8 cellular contexts compared by ENCODE assay signal in genomic region chr4:143185253-143186107, GRCh38. TPM values are rescaled to one million over a fixed set of nuclear protein-coding genes. Genes with fewer than 3 reads are reported as not detected.
DNase-seq lines count a peak whose midpoint lies in the region; ATAC-seq, FAIRE-seq and TF ChIP-seq lines count a peak whose summit lies in the region.

No MANE protein-coding gene starts in this region.

- no peak for TF ChIP-seq POLR2A in H54 (IDR thresholded peaks at IDR 0.05; ENCODE audit: low read depth, low read length)

- H3K27me3 ChIP-seq in AG04450 (ENCODE audit: control insufficient read depth, insufficient read depth, low read length) (no peaks in the 10 kb centered on the region), RWPE2 (ENCODE audit: insufficient read depth, poor library complexity, severe bottlenecking) (no peaks in the 10 kb centered on the region), dorsolateral prefrontal cortex (no peaks in the 10 kb centered on the region), tibial artery (no peaks in the 10 kb centered on the region)

- H3K9me3 ChIP-seq in AG04450 (ENCODE audit: control insufficient read depth, insufficient read depth, low read length) (no peaks in the 10 kb centered on the region; the same call in 1 of the 2 replicates), RWPE2 (ENCODE audit: severe bottlenecking) (no peaks in the 10 kb centered on the region), tibial artery (no peaks in the 10 kb centered on the region)

- H3K36me3 ChIP-seq in RWPE2 (ENCODE audit: low read depth) (peaks cover 25% of the 10 kb centered on the region), tibial artery (peaks cover 0 to 4% (median 2%) of the 10 kb centered on the region in 3 donors)

- CTCF ChIA-PET in AG04450 (lab: Charles Lee) = interaction anchor here (0.5 kb wide), 1 partner anchor 200 kb away, joined by 3 read pairs; no protein-coding TSS in a partner anchor

- FAIRE-seq in H54 (lab: Jason Lieb, UNC) = no peak

- peak; percentile 30 for ATAC-seq in GM18517 (IDR thresholded peaks at IDR 0.05; ENCODE audit: unreplicated experiment)
- peak; percentile 25 for ATAC-seq in HG02973 (IDR thresholded peaks at IDR 0.05; ENCODE audit: unreplicated experiment)
- ATAC-seq in RWPE2 (ENCODE audit: low read depth) = peak; percentile 28

- DNase-seq in AG04450 (ENCODE audit: low read depth, low spot score) (no peak), RWPE2 (ENCODE audit: low spot score) (peak; percentile 64), dorsolateral prefrontal cortex (peak in 5 of 10 donors; percentile 9 to 46 (median 30)), medulla oblongata (ENCODE audit: extremely low spot score) (peak; percentile 16), tibial artery (peak in 1 of 2 donors; percentile 24), H54 (ENCODE audit: insufficient read length, low spot score) (no peak)

- H3K4me1 ChIP-seq in RWPE2 (ENCODE audit: insufficient read depth, poor library complexity, severe bottlenecking) = peaks cover 24% of the 10 kb centered on the region
- H3K4me1 ChIP-seq in tibial artery = peaks cover 0 to 52% (median 9%) of the 10 kb centered on the region in 4 donors

- no peak for TF ChIP-seq CTCF in AG04450 (IDR thresholded peaks at IDR 0.05; ENCODE audit: low read depth, low read length)
- no peak for TF ChIP-seq CTCF in RWPE2 (IDR thresholded peaks at IDR 0.05; ENCODE audit: poor library complexity, severe bottlenecking)
- peak in 6 of 56 donors; percentile 7 to 31 (median 15) for TF ChIP-seq CTCF in dorsolateral prefrontal cortex (IDR thresholded peaks at IDR 0.05 in 54 of 56, conservative IDR thresholded peaks at IDR 0.05 in 2 of 56; ENCODE audit: low read depth in 1 of 56, partially characterized antibody in 56 of 56)
- no peak for TF ChIP-seq CTCF in tibial artery (IDR thresholded peaks at IDR 0.05)

- H3K4me3 ChIP-seq in AG04450 (ENCODE audit: low read depth, low read length) (peak overlapping the region; percentile 89), RWPE2 (ENCODE audit: severe bottlenecking) (peak overlapping the region; percentile 76), dorsolateral prefrontal cortex (peak overlapping the region; percentile 66 to 99 (median 91)), tibial artery (peak overlapping the region; percentile 87 to 96)

- intact Hi-C loops in dorsolateral prefrontal cortex (cut with DNase I) = loop anchor here (10.0 kb wide), 2 partner anchors 149 to 329 kb away; partner anchors contain the start of genes SMARCA5 (in 2 of the 2) and GAB1 (in 1 of the 2)
- intact Hi-C loops in tibial artery (cut with DNase I; ENCODE audit: low total_unique reads) = no loop called here

- H3K27ac ChIP-seq in AG04450 (ENCODE audit: low read depth, low read length) (peak overlapping the region; percentile 53), RWPE2 (ENCODE audit: poor library complexity, severe bottlenecking) (peak overlapping the region; percentile 77), dorsolateral prefrontal cortex (peak overlapping the region; percentile 36 to 96 (median 88)), tibial artery (peak overlapping the region; percentile 91 to 95)

- POLR2A ChIA-PET in AG04450 (lab: Yijun Ruan, JAX) = no interaction called here

RNA-seq across cellular contexts. Expression of gene USP38, which starts 0.8 kb away (rescaled TPM):
- 11.6 and 14.1 TPM in 2 replicates for polyA plus RNA-seq in AG04450 (2011; rRNA removed)
- polyA minus RNA-seq in AG04450 (2011; rRNA and poly(A)+ RNA removed) = 25.3 and 26.6 TPM in 2 replicates
- total RNA-seq in dorsolateral prefrontal cortex = 10 to 100 TPM; 13.4 to 24.2 (median 17.7) TPM

Comparison
In these comparisons a context has a peak if more than half of its experiments do, and no peak if none do; other contexts are left out.
1. DNase-seq: peak in RWPE2 (single experiment) and medulla oblongata (single experiment); none in AG04450 (single experiment) and H54 (single experiment).
2. Peak in every context shown above with its lines, with median percentiles within 50 percentile points of each other: H3K27ac ChIP-seq, H3K4me3 ChIP-seq and ATAC-seq.